1 cellular context compared by ENCODE assay signal in the genomic region with DNA sequence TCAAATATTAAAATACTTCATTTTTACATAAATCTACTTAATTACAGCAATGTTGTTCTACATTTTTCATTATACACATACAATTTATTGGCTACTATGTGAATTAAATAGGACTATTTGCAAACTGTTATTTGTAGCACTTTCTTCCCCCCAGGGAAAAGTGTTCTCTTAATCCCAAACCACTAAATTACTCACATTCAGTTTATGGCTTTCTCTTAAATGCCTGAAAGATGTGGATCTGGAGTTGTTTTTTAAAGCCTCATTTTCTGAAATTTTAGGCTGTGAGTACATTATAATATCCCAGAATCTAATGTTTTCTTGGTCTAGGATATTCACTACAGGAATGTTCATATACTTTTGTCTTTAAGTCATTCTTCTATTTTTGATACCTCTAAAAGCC.
A peak's percentile ranks its signal among the peaks of the same experiment; 100 is the strongest.
TF ChIP-seq lines count a peak whose summit lies in the region.

No MANE protein-coding gene starts in this region.

TF ChIP-seq in HEK293, 187 proteins besides CTCF, POLR2A, EP300 and RAD21:
- no peak for TF ChIP-seq ZNF629 (tag by site-specific recombination; IDR thresholded peaks at IDR 0.05)
- TF ChIP-seq, protein P1, sequence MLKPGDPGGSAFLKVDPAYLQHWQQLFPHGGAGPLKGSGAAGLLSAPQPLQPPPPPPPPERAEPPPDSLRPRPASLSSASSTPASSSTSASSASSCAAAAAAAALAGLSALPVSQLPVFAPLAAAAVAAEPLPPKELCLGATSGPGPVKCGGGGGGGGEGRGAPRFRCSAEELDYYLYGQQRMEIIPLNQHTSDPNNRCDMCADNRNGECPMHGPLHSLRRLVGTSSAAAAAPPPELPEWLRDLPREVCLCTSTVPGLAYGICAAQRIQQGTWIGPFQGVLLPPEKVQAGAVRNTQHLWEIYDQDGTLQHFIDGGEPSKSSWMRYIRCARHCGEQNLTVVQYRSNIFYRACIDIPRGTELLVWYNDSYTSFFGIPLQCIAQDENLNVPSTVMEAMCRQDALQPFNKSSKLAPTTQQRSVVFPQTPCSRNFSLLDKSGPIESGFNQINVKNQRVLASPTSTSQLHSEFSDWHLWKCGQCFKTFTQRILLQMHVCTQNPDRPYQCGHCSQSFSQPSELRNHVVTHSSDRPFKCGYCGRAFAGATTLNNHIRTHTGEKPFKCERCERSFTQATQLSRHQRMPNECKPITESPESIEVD (tag by site-specific recombination; IDR thresholded peaks at IDR 0.05), result peak; percentile 50
